8 cellular contexts compared by ENCODE assay signal in genomic region chr20:39986231-39986904, GRCh38.
DNase-seq lines count a peak whose midpoint lies in the region; ATAC-seq and TF ChIP-seq lines count a peak whose summit lies in the region.

No MANE protein-coding gene starts in this region.

- peaks cover 49% of the 10 kb centered on the region for H3K4me1 ChIP-seq in left ventricle myocardium inferior

- H3K36me3 Mint-ChIP-seq in progenitor cell of endocrine pancreas (ENCODE audit: insufficient read depth), result no peaks in the 10 kb centered on the region

- no peaks in the 10 kb centered on the region for H3K27me3 Mint-ChIP-seq in progenitor cell of endocrine pancreas

- peaks cover 8% of the 10 kb centered on the region for H3K9me3 Mint-ChIP-seq in progenitor cell of endocrine pancreas (ENCODE audit: low read depth)

- intact Hi-C loops in left ventricle myocardium inferior (cut with micrococcal nuclease), result no loop called here

- peaks cover 8% of the 10 kb centered on the region for H3K4me1 Mint-ChIP-seq in progenitor cell of endocrine pancreas (ENCODE audit: low read depth)

- H3K27me3 ChIP-seq in left ventricle myocardium inferior (ENCODE audit: low read depth), result no peaks in the 10 kb centered on the region

- peak overlapping the region; percentile 79 for H3K27ac Mint-ChIP-seq in progenitor cell of endocrine pancreas

- ATAC-seq in SK-N-SH treated with all-trans-retinoic acid at 6 μM for 48 hours (no peak), HG03342 (IDR thresholded peaks at IDR 0.05; ENCODE audit: unreplicated experiment) (no peak), GM18870 (IDR thresholded peaks at IDR 0.05; ENCODE audit: unreplicated experiment) (no peak)

- TF ChIP-seq CTCF in left ventricle myocardium inferior (IDR thresholded peaks at IDR 0.05; ENCODE audit: borderline replicate concordance), result no peak
- no peak for TF ChIP-seq CTCF in progenitor cell of endocrine pancreas (IDR thresholded peaks at IDR 0.05; ENCODE audit: unreplicated experiment)

- peak; percentile 24 for DNase-seq in ELR (ENCODE audit: low read depth)
- peak; percentile 64 for DNase-seq in left ventricle myocardium inferior
- DNase-seq in progenitor cell of endocrine pancreas (ENCODE audit: low spot score, unreplicated experiment), result no peak
- no peak for DNase-seq in stimulated activated CD8-positive, alpha-beta memory T cell treated with anti-CD3 and anti-CD28 coated beads, Interleukin-4, amount 100 ng/mL, for 48 hours
- no peak for DNase-seq in NCI-H524 (lab: John Stamatoyannopoulos, UW)

- H3K4me3 Mint-ChIP-seq in progenitor cell of endocrine pancreas (ENCODE audit: low read depth), result no peak overlapping the region

- H3K9me3 ChIP-seq in left ventricle myocardium inferior (replicated peaks), result peaks cover 15% of the 10 kb centered on the region

- peak overlapping the region; percentile 95 for H3K27ac ChIP-seq in left ventricle myocardium inferior (replicated peaks)

- H3K36me3 ChIP-seq in left ventricle myocardium inferior, result no peaks in the 10 kb centered on the region

- peak overlapping the region; percentile 8 for H3K4me3 ChIP-seq in left ventricle myocardium inferior

TF ChIP-seq in SK-N-SH treated with all-trans-retinoic acid at 6 μM for 48 hours, 23 proteins besides CTCF, POLR2A, EP300 and RAD21:
- peak; percentile 87 for TF ChIP-seq ISL1 (CRISPR knock-in tag; IDR thresholded peaks at IDR 0.05)
- TF ChIP-seq, protein P1, sequence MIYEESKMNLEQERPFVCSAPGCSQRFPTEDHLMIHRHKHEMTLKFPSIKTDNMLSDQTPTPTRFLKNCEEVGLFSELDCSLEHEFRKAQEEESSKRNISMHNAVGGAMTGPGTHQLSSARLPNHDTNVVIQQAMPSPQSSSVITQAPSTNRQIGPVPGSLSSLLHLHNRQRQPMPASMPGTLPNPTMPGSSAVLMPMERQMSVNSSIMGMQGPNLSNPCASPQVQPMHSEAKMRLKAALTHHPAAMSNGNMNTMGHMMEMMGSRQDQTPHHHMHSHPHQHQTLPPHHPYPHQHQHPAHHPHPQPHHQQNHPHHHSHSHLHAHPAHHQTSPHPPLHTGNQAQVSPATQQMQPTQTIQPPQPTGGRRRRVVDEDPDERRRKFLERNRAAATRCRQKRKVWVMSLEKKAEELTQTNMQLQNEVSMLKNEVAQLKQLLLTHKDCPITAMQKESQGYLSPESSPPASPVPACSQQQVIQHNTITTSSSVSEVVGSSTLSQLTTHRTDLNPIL (CRISPR knock-in tag; IDR thresholded peaks at IDR 0.05; ENCODE audit: low read depth), result no peak
- TF ChIP-seq ZNF70 (CRISPR knock-in tag; IDR thresholded peaks at IDR 0.05), result no peak
- no peak for TF ChIP-seq CSRNP3 (CRISPR knock-in tag; IDR thresholded peaks at IDR 0.05)
- no peak for TF ChIP-seq PPARA (CRISPR knock-in tag; IDR thresholded peaks at IDR 0.05; ENCODE audit: borderline replicate concordance)
- TF ChIP-seq ZFP3 (CRISPR knock-in tag; IDR thresholded peaks at IDR 0.05), result no peak
- peak; percentile 73 for TF ChIP-seq TCF4 (CRISPR knock-in tag; IDR thresholded peaks at IDR 0.05; ENCODE audit: borderline replicate concordance)
- TF ChIP-seq SNAI2 (CRISPR knock-in tag; IDR thresholded peaks at IDR 0.05), result 0 out of 2 replicates have a peak, but pooled peaks have one; percentile 28
- TF ChIP-seq, protein P2, sequence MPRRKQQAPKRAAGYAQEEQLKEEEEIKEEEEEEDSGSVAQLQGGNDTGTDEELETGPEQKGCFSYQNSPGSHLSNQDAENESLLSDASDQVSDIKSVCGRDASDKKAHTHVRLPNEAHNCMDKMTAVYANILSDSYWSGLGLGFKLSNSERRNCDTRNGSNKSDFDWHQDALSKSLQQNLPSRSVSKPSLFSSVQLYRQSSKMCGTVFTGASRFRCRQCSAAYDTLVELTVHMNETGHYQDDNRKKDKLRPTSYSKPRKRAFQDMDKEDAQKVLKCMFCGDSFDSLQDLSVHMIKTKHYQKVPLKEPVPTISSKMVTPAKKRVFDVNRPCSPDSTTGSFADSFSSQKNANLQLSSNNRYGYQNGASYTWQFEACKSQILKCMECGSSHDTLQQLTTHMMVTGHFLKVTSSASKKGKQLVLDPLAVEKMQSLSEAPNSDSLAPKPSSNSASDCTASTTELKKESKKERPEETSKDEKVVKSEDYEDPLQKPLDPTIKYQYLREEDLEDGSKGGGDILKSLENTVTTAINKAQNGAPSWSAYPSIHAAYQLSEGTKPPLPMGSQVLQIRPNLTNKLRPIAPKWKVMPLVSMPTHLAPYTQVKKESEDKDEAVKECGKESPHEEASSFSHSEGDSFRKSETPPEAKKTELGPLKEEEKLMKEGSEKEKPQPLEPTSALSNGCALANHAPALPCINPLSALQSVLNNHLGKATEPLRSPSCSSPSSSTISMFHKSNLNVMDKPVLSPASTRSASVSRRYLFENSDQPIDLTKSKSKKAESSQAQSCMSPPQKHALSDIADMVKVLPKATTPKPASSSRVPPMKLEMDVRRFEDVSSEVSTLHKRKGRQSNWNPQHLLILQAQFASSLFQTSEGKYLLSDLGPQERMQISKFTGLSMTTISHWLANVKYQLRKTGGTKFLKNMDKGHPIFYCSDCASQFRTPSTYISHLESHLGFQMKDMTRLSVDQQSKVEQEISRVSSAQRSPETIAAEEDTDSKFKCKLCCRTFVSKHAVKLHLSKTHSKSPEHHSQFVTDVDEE (CRISPR knock-in tag; IDR thresholded peaks at IDR 0.05), result peak; percentile 77; the same call in 1 of the 2 replicates
- TF ChIP-seq ESRRG (CRISPR knock-in tag; IDR thresholded peaks at IDR 0.05), result no peak

Comparison
In these comparisons a context has a peak if more than half of its experiments do, and no peak if none do; other contexts are left out.
1. DNase-seq: peak in ELR (single experiment) and left ventricle myocardium inferior (single experiment); none in progenitor cell of endocrine pancreas (single experiment), stimulated activated CD8-positive, alpha-beta memory T cell treated with anti-CD3 and anti-CD28 coated beads, Interleukin-4, amount 100 ng/mL, for 48 hours (single experiment) and NCI-H524 (0 of 2).